8 cellular contexts compared by ENCODE assay signal in genomic region chr15:38455096-38455495, GRCh38. TPM values are rescaled to one million over a fixed set of nuclear protein-coding genes. Genes with fewer than 3 reads are reported as not detected.
DNase-seq lines count a peak whose midpoint lies in the region; ATAC-seq, FAIRE-seq and TF ChIP-seq lines count a peak whose summit lies in the region.

No MANE protein-coding gene starts in this region.

- no peak for FAIRE-seq in keratinocyte (lab: Jason Lieb, UNC)

- intact Hi-C loops in activated naive CD4-positive, alpha-beta T cell treated with anti-CD3 and anti-CD28 coated beads for 36 hours (cut with micrococcal nuclease): loop anchor here (2.0 kb wide), 1 partner anchor 14 kb away; no protein-coding TSS in a partner anchor
- intact Hi-C loops in activated CD4-positive, alpha-beta memory T cell treated with anti-CD3 and anti-CD28 coated beads for 36 hours (cut with micrococcal nuclease): no loop called here

- peak overlapping the region; percentile 94 for H3K4me3 Mint-ChIP-seq in activated naive CD4-positive, alpha-beta T cell treated with anti-CD3 and anti-CD28 coated beads for 36 hours
- peak overlapping the region; percentile 93 for H3K4me3 Mint-ChIP-seq in activated CD4-positive, alpha-beta memory T cell treated with anti-CD3 and anti-CD28 coated beads for 36 hours

- DNase-seq in activated naive CD4-positive, alpha-beta T cell treated with anti-CD3 and anti-CD28 coated beads for 36 hours: no peak
- DNase-seq in activated naive CD4-positive, alpha-beta T cell (lab: John Stamatoyannopoulos, UW): no peak
- no peak for DNase-seq in activated CD4-positive, alpha-beta memory T cell treated with anti-CD3 and anti-CD28 coated beads for 36 hours
- DNase-seq in keratinocyte (ENCODE audit: low read depth, low spot score): no peak
- DNase-seq in NCI-H146 treated with DMSO at 0.1 percent for 48 hours (lab: John Stamatoyannopoulos, UW; ENCODE audit: unreplicated experiment): no peak
- no peak for DNase-seq in NCI-H446 treated with DMSO at 0.1 percent for 48 hours (lab: John Stamatoyannopoulos, UW)

- 15% methylated on average over 4 of the region's 4 CpGs for WGBS in thymus

- H3K79me2 ChIP-seq in keratinocyte (ENCODE audit: control insufficient read depth, insufficient read depth, low read length): peaks cover 59% of the 10 kb centered on the region

- H3K4me1 Mint-ChIP-seq in activated naive CD4-positive, alpha-beta T cell treated with anti-CD3 and anti-CD28 coated beads for 36 hours (ENCODE audit: low read depth): peaks cover 35% of the 10 kb centered on the region
- peaks cover 28% of the 10 kb centered on the region for H3K4me1 Mint-ChIP-seq in activated CD4-positive, alpha-beta memory T cell treated with anti-CD3 and anti-CD28 coated beads for 36 hours (ENCODE audit: low read depth)

- H3K27ac ChIP-seq in keratinocyte (ENCODE audit: control insufficient read depth, insufficient read depth, low read length) (peak overlapping the region; percentile 94), thymus (ENCODE audit: low read depth) (peak overlapping the region; percentile 18)

- dilution Hi-C loops in keratinocyte (cut with MboI; ENCODE audit: extremely low pct_ligation_motif_present, low sequenced_read_pairs): no loop called here

- H3K4me1 ChIP-seq in keratinocyte (ENCODE audit: control insufficient read depth, extremely low read depth, insufficient read depth, low read length) (peaks cover 5% of the 10 kb centered on the region), thymus (ENCODE audit: control insufficient read depth, insufficient read depth, low read length) (peaks cover 7% of the 10 kb centered on the region)

- H3K27ac Mint-ChIP-seq in activated naive CD4-positive, alpha-beta T cell treated with anti-CD3 and anti-CD28 coated beads for 36 hours: peak overlapping the region; percentile 88
- peak overlapping the region; percentile 3 for H3K27ac Mint-ChIP-seq in activated CD4-positive, alpha-beta memory T cell treated with anti-CD3 and anti-CD28 coated beads for 36 hours

- H3K36me3 ChIP-seq in keratinocyte (ENCODE audit: control insufficient read depth in 2 of 2, extremely low read depth in 1 of 2, insufficient read depth in 2 of 2, low read length in 2 of 2) (peaks cover 1 to 8% of the 10 kb centered on the region in 2 experiments), thymus (ENCODE audit: control insufficient read depth, insufficient read depth) (peaks cover 8% of the 10 kb centered on the region)

- peak overlapping the region; percentile 98 for H3K9ac ChIP-seq in keratinocyte (ENCODE audit: control insufficient read depth, extremely low read depth, insufficient read depth, low read length)

- peak overlapping the region; percentile 93 for H3K4me2 ChIP-seq in keratinocyte (ENCODE audit: control insufficient read depth, extremely low read depth, insufficient read depth, low read depth, low read length)

- no peak overlapping the region for H2AFZ ChIP-seq in keratinocyte (ENCODE audit: control insufficient read depth, low read length)

- H3K4me3 ChIP-seq in keratinocyte (ENCODE audit: control insufficient read depth in 2 of 3, extremely low read depth in 1 of 3, insufficient read depth in 2 of 3, low read depth in 1 of 3, low read length in 3 of 3) (peak overlapping the region; percentile 87 to 97 (median 96)), thymus (ENCODE audit: low read length) (peak overlapping the region; percentile 98)

- CTCF ChIA-PET in activated naive CD4-positive, alpha-beta T cell treated with anti-CD3 and anti-CD28 coated beads for 36 hours (lab: Charles Lee): interaction anchor here (0.8 to 3.2 kb wide), 15 partner anchors 10 to 244 kb away, joined by 3 to 43 read pairs (median 4); no protein-coding TSS in a partner anchor
- CTCF ChIA-PET in activated CD4-positive, alpha-beta memory T cell treated with anti-CD3 and anti-CD28 coated beads for 36 hours (lab: Charles Lee): interaction anchor here (0.5 to 3.4 kb wide), 14 partner anchors 8 to 253 kb away, joined by 3 to 65 read pairs (median 5); partner anchors contain the start of gene RASGRP1

- H4K20me1 ChIP-seq in keratinocyte (ENCODE audit: control insufficient read depth, extremely low read depth, insufficient read depth, low read length): peaks cover 2% of the 10 kb centered on the region

- no peak for ATAC-seq in GM18868 (IDR thresholded peaks at IDR 0.05; ENCODE audit: unreplicated experiment)

- H3K9me3 ChIP-seq in keratinocyte (ENCODE audit: control insufficient read depth, low read depth, low read length) (no peaks in the 10 kb centered on the region), thymus (ENCODE audit: control insufficient read depth) (no peaks in the 10 kb centered on the region)

- H3K36me3 Mint-ChIP-seq in activated naive CD4-positive, alpha-beta T cell treated with anti-CD3 and anti-CD28 coated beads for 36 hours (ENCODE audit: low read depth): peaks cover 8% of the 10 kb centered on the region
- peaks cover 3% of the 10 kb centered on the region for H3K36me3 Mint-ChIP-seq in activated CD4-positive, alpha-beta memory T cell treated with anti-CD3 and anti-CD28 coated beads for 36 hours

- no peaks in the 10 kb centered on the region for H3K9me3 Mint-ChIP-seq in activated naive CD4-positive, alpha-beta T cell treated with anti-CD3 and anti-CD28 coated beads for 36 hours
- H3K9me3 Mint-ChIP-seq in activated CD4-positive, alpha-beta memory T cell treated with anti-CD3 and anti-CD28 coated beads for 36 hours: no peaks in the 10 kb centered on the region

- TF ChIP-seq CTCF in keratinocyte (optimal IDR thresholded peaks at IDR 0.05 in 1 of 3, IDR thresholded peaks at IDR 0.05 in 1 of 3, conservative IDR thresholded peaks at IDR 0.05 in 1 of 3; ENCODE audit: extremely low read depth in 1 of 3, insufficient read depth in 2 of 3, low read length in 3 of 3): no peak

- H3K9me1 ChIP-seq in keratinocyte (ENCODE audit: control insufficient read depth, extremely low read depth, insufficient read depth, low read length): peaks cover 2% of the 10 kb centered on the region

- H3K27me3 Mint-ChIP-seq in activated naive CD4-positive, alpha-beta T cell treated with anti-CD3 and anti-CD28 coated beads for 36 hours (ENCODE audit: low read depth): no peaks in the 10 kb centered on the region
- H3K27me3 Mint-ChIP-seq in activated CD4-positive, alpha-beta memory T cell treated with anti-CD3 and anti-CD28 coated beads for 36 hours: no peaks in the 10 kb centered on the region

- H3K27me3 ChIP-seq in keratinocyte (ENCODE audit: control insufficient read depth, extremely low read depth, insufficient read depth, low read length) (no peaks in the 10 kb centered on the region), thymus (ENCODE audit: control insufficient read depth, insufficient read depth) (no peaks in the 10 kb centered on the region)

- POLR2A ChIA-PET in activated CD4-positive, alpha-beta memory T cell treated with anti-CD3 and anti-CD28 coated beads for 36 hours (lab: Charles Lee): interaction anchor here (0.8 to 1.8 kb wide), 9 partner anchors 13 to 245 kb away, joined by 3 to 10 read pairs (median 4); no protein-coding TSS in a partner anchor

RNA-seq across cellular contexts. Expression of gene FAM98B, which starts 1.2 kb away (rescaled TPM):
- total RNA-seq in activated naive CD4-positive, alpha-beta T cell treated with anti-CD3 and anti-CD28 coated beads for 36 hours: 10 to 100 TPM; 42.0 to 47.4 TPM
- total RNA-seq in activated CD4-positive, alpha-beta memory T cell treated with anti-CD3 and anti-CD28 coated beads for 36 hours: 10 to 100 TPM; 40.2 to 44.7 TPM
- polyA plus RNA-seq in keratinocyte (4.7 to 22.2 TPM (median 9.7 TPM) in 3 replicates), thymus (15.4 TPM)
- 3.8 TPM for polyA plus RNA-seq in keratinocyte (2011; ENCODE audit: low read depth)
- polyA plus RNA-seq in keratinocyte (2011; cell fraction: cytosol; rRNA removed): 6.1 and 9.2 TPM in 2 replicates
- polyA plus RNA-seq in keratinocyte (2011; cell fraction: nucleus; rRNA removed): 5.6 and 7.3 TPM in 2 replicates
- polyA plus RNA-seq in keratinocyte (2012; ENCODE audit: low replicate concordance): 5.9 and 20.9 TPM in 2 replicates
- polyA minus RNA-seq in keratinocyte: 1.1 to 8.3 TPM (median 2.5 TPM) in 3 replicates
- 2.1 TPM for polyA minus RNA-seq in keratinocyte (2011; cell fraction: cytosol; rRNA and poly(A)+ RNA removed)
- 4.4 and 11.0 TPM in 2 replicates for polyA minus RNA-seq in keratinocyte (2011; cell fraction: nucleus; rRNA and poly(A)+ RNA removed)
